In genomic region chr5:72268753-72269410, GRCh38 we compare ENCODE assay signal across 8 cellular contexts. TPM values are rescaled to one million over a fixed set of nuclear protein-coding genes. Genes with fewer than 3 reads are reported as not detected.
DNase-seq lines count a peak whose midpoint lies in the region; ATAC-seq and TF ChIP-seq lines count a peak whose summit lies in the region.

No MANE protein-coding gene starts in this region.

- POLR2A ChIA-PET in CD4-positive, alpha-beta memory T cell (lab: Charles Lee; ENCODE audit: partially characterized antibody): no interaction called here
- POLR2A ChIA-PET in activated naive CD8-positive, alpha-beta T cell treated with anti-CD3 and anti-CD28 coated beads, Interleukin-2, amount 10 ng/mL, durations not matched to agents 7 days and 5 days (lab: Charles Lee): no interaction called here

- no peak overlapping the region for H3K9ac ChIP-seq in GM23248

- H3K4me3 ChIP-seq in CD4-positive, alpha-beta memory T cell (ENCODE audit: low read length in 2 of 2): no peak overlapping the region
- H3K4me3 ChIP-seq in GM23248: no peak overlapping the region
- no peak overlapping the region for H3K4me3 ChIP-seq in Peyer's patch

- H3K36me3 Mint-ChIP-seq in CD4-positive, alpha-beta memory T cell: peaks cover 13% of the 10 kb centered on the region in 2 donors
- peaks cover 4% of the 10 kb centered on the region for H3K36me3 Mint-ChIP-seq in activated naive CD8-positive, alpha-beta T cell treated with anti-CD3 and anti-CD28 coated beads, Interleukin-2, amount 10 ng/mL, durations not matched to agents 7 days and 5 days

- no peak for ATAC-seq in activated naive CD8-positive, alpha-beta T cell treated with anti-CD3 and anti-CD28 coated beads, Interleukin-2, amount 10 ng/mL, durations not matched to agents 7 days and 5 days (ENCODE audit: low read depth)
- no peak for ATAC-seq in HG03521 (IDR thresholded peaks at IDR 0.05; ENCODE audit: unreplicated experiment)
- no peak for ATAC-seq in GM21619 (IDR thresholded peaks at IDR 0.05; ENCODE audit: unreplicated experiment)

- peaks cover 5 to 8% (median 6%) of the 10 kb centered on the region in 4 donors for H3K4me1 Mint-ChIP-seq in CD4-positive, alpha-beta memory T cell
- H3K4me1 Mint-ChIP-seq in activated naive CD8-positive, alpha-beta T cell treated with anti-CD3 and anti-CD28 coated beads, Interleukin-2, amount 10 ng/mL, durations not matched to agents 7 days and 5 days: peaks cover 3% of the 10 kb centered on the region

- WGBS in GM23248 (ENCODE audit: low coverage in 1 of 2, low lambda C conversion rate in 2 of 2, missing lambda C conversion rate in 2 of 2), 2 experiments: 40 to 46% methylated on average over 2 of the region's 2 CpGs

- peak in 5 of 6 experiments; percentile 9 to 69 (median 65) for TF ChIP-seq CTCF in Peyer's patch (IDR thresholded peaks at IDR 0.05)

- CTCF ChIA-PET in CD4-positive, alpha-beta memory T cell (lab: Charles Lee; ENCODE audit: partially characterized antibody): interaction anchor here (0.7 to 2.1 kb wide), 8 partner anchors 9 to 134 kb away, joined by 3 to 5 read pairs (median 4); no protein-coding TSS in a partner anchor

- no peaks in the 10 kb centered on the region for H4K20me1 ChIP-seq in GM23248 (ENCODE audit: insufficient read depth)

- peak overlapping the region in 1 of 7 donors; percentile 3 for H3K27ac Mint-ChIP-seq in CD4-positive, alpha-beta memory T cell
- H3K27ac Mint-ChIP-seq in activated naive CD8-positive, alpha-beta T cell treated with anti-CD3 and anti-CD28 coated beads, Interleukin-2, amount 10 ng/mL, durations not matched to agents 7 days and 5 days: no peak overlapping the region

- no peaks in the 10 kb centered on the region for H3K36me3 ChIP-seq in CD4-positive, alpha-beta memory T cell (ENCODE audit: insufficient read depth, low read length)
- H3K36me3 ChIP-seq in GM23248 (ENCODE audit: low read depth) (no peaks in the 10 kb centered on the region), Peyer's patch (no peaks in the 10 kb centered on the region)

- no peak overlapping the region for H3K4me2 ChIP-seq in GM23248 (ENCODE audit: unreplicated experiment)

- H3K27me3 ChIP-seq in CD4-positive, alpha-beta memory T cell (ENCODE audit: insufficient read depth, low read length): no peaks in the 10 kb centered on the region
- no peaks in the 10 kb centered on the region for H3K27me3 ChIP-seq in GM23248 (replicated peaks; ENCODE audit: insufficient read depth)
- H3K27me3 ChIP-seq in Peyer's patch: no peaks in the 10 kb centered on the region

- H3K27ac ChIP-seq in CD4-positive, alpha-beta memory T cell (ENCODE audit: low read depth, low read length): no peak overlapping the region
- no peak overlapping the region for H3K27ac ChIP-seq in GM23248
- H3K27ac ChIP-seq in Peyer's patch: no peak overlapping the region

- no peaks in the 10 kb centered on the region for H3K9me2 ChIP-seq in GM23248 (ENCODE audit: insufficient read depth)

- peak; percentile 20 to 41 (median 39) for DNase-seq in CD4-positive, alpha-beta memory T cell
- DNase-seq in GM23248: peak; percentile 68
- DNase-seq in Peyer's patch: peak in 2 of 3 donors; percentile 30 to 67
- DNase-seq in activated naive CD8-positive, alpha-beta T cell treated with anti-CD3 and anti-CD28 coated beads, Interleukin-2, amount 10 ng/mL, durations not matched to agents 7 days and 5 days: peak; percentile 29
- DNase-seq in iPS-NIHi7 (ENCODE audit: extremely low spot score): peak; percentile 63
- DNase-seq in stimulated activated CD4-positive, alpha-beta T cell treated with anti-CD3 and anti-CD28 coated beads, TNF-alpha, amount 100 ng/mL, for 24 hours (ENCODE audit: low read depth in 3 of 3): peak; percentile 2 to 29 (median 25)

- no peaks in the 10 kb centered on the region for H3K4me1 ChIP-seq in CD4-positive, alpha-beta memory T cell (ENCODE audit: insufficient read depth, low read length)
- H3K4me1 ChIP-seq in GM23248 (ENCODE audit: insufficient read depth) (0 out of 2 replicates have a peak, but pooled peaks cover 5% of the 10 kb centered on the region), Peyer's patch (no peaks in the 10 kb centered on the region)

- no peak for TF ChIP-seq POLR2A in Peyer's patch (IDR thresholded peaks at IDR 0.05)

- no peaks in the 10 kb centered on the region for H3K27me3 Mint-ChIP-seq in CD4-positive, alpha-beta memory T cell
- no peaks in the 10 kb centered on the region for H3K27me3 Mint-ChIP-seq in activated naive CD8-positive, alpha-beta T cell treated with anti-CD3 and anti-CD28 coated beads, Interleukin-2, amount 10 ng/mL, durations not matched to agents 7 days and 5 days

- intact Hi-C loops in CD4-positive, alpha-beta memory T cell (cut with micrococcal nuclease): loop anchor here (1.0 to 2.0 kb wide), 2 partner anchors 34 to 132 kb away; no protein-coding TSS in a partner anchor

- peaks cover 38% of the 10 kb centered on the region for H3K79me2 ChIP-seq in GM23248 (ENCODE audit: insufficient read depth)

- H3K9me3 Mint-ChIP-seq in CD4-positive, alpha-beta memory T cell: no peaks in the 10 kb centered on the region
- no peaks in the 10 kb centered on the region for H3K9me3 Mint-ChIP-seq in activated naive CD8-positive, alpha-beta T cell treated with anti-CD3 and anti-CD28 coated beads, Interleukin-2, amount 10 ng/mL, durations not matched to agents 7 days and 5 days

- H2AFZ ChIP-seq in GM23248: no peak overlapping the region

- H3K9me3 ChIP-seq in CD4-positive, alpha-beta memory T cell (ENCODE audit: control insufficient read depth in 1 of 2, low read length in 2 of 2): no peaks in the 10 kb centered on the region
- H3K9me3 ChIP-seq in GM23248 (ENCODE audit: low read depth) (no peaks in the 10 kb centered on the region), Peyer's patch (no peaks in the 10 kb centered on the region)

- H3K4me3 Mint-ChIP-seq in CD4-positive, alpha-beta memory T cell: no peak overlapping the region
- no peak overlapping the region for H3K4me3 Mint-ChIP-seq in activated naive CD8-positive, alpha-beta T cell treated with anti-CD3 and anti-CD28 coated beads, Interleukin-2, amount 10 ng/mL, durations not matched to agents 7 days and 5 days

- in situ Hi-C loops in GM23248 (cut with MboI): no loop called here

- H3F3A ChIP-seq in GM23248 (ENCODE audit: insufficient read depth): 0 out of 2 replicates have a peak, but pooled peaks cover 10% of the 10 kb centered on the region

RNA-seq across cellular contexts. Expression of gene MRPS27, which starts 51.2 kb away (rescaled TPM):
- total RNA-seq in CD4-positive, alpha-beta memory T cell: 10 to 100 TPM; 36.6 to 44.6 TPM
- polyA plus RNA-seq in CD4-positive, alpha-beta memory T cell: 10 to 100 TPM; 38.9 to 39.1 TPM
- 53.4 and 58.5 TPM in 2 replicates for total RNA-seq in GM23248 (2014; rRNA removed; shearing (Covaris generic))
- polyA plus RNA-seq in GM23248 (2016; fragmentation: Nextera tagmentation; extraction: Ambion mirVana): 35.2 and 36.4 TPM in 2 replicates
- total RNA-seq in Peyer's patch: 10 to 100 TPM; 20.8 to 39.6 (median 24.7) TPM
- total RNA-seq in activated naive CD8-positive, alpha-beta T cell treated with anti-CD3 and anti-CD28 coated beads, Interleukin-2, amount 10 ng/mL, durations not matched to agents 7 days and 5 days: 10 to 100 TPM; 39.0 to 43.8 TPM

RNA-seq across cellular contexts. Expression of gene PTCD2, which starts 51.3 kb away (rescaled TPM):
- 10 to 100 TPM; 11.6 to 12.0 TPM for total RNA-seq in CD4-positive, alpha-beta memory T cell
- polyA plus RNA-seq in CD4-positive, alpha-beta memory T cell: 1 to 10 TPM; 4.1 to 6.3 TPM
- total RNA-seq in GM23248 (2014; rRNA removed; shearing (Covaris generic)): 15.5 and 17.1 TPM in 2 replicates
- 11.1 and 14.0 TPM in 2 replicates for polyA plus RNA-seq in GM23248 (2016; fragmentation: Nextera tagmentation; extraction: Ambion mirVana)
- total RNA-seq in Peyer's patch: 10 to 100 TPM in 2 of 4 donors, 1 to 10 TPM in 2; 4.0 to 13.2 (median 8.7) TPM
- 1 to 10 TPM; 8.9 to 9.8 TPM for total RNA-seq in activated naive CD8-positive, alpha-beta T cell treated with anti-CD3 and anti-CD28 coated beads, Interleukin-2, amount 10 ng/mL, durations not matched to agents 7 days and 5 days
